1 cellular context compared by ENCODE assay signal in the genomic region with DNA sequence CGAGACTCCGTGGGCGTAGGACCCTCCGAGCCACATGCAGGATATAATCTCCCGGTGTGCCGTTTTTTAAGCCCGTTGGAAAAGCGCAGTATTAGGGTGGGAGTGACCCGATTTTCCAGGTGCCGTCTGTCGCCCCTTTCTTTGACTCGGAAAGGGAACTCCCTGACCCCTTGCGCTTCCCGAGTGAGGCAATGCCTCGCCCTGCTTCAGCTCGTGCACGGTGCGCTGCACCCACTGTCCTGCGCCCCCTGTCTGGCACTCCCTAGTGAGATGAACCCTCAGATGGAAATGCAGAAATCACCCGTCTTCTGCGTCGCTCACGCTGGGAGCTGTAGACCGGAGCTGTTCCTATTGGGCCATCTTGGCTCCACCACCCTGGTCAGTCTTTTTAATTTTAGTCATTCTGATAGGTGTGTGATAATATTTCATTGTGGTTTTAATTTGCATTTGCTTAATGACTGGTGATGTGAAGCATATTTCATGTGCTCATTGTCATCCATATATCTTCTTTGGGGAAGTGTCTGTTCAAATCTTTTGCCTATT.
TF ChIP-seq lines count a peak whose summit lies in the region.
"Not testable (repeated sequence)": the region's sequence is repeated elsewhere in the genome, so short reads cannot be mapped to it uniquely, and the experiment has no call there.

No MANE protein-coding gene starts in this region.

TF ChIP-seq in K562, 482 proteins besides CTCF, POLR2A, EP300 and RAD21:
- TF ChIP-seq CEBPB (tag; IDR thresholded peaks at IDR 0.05), result peak; percentile 24; the same call in 1 of the 2 replicates
- TF ChIP-seq CXXC5 (CRISPR knock-in tag; IDR thresholded peaks at IDR 0.05), result peak; percentile 28; the same call in 1 of the 2 replicates
- TF ChIP-seq NR2C2, ZBTB40 (CRISPR knock-in tag; IDR thresholded peaks at IDR 0.05): not testable (repeated sequence)
- TF ChIP-seq NR2C2 (tag; IDR thresholded peaks at IDR 0.05), result peak; percentile 39; the same call in 1 of the 2 replicates
- TF ChIP-seq ZBTB40 (IDR thresholded peaks at IDR 0.05), result 0 out of 2 replicates have a peak, but pooled peaks have one; percentile 38
- TF ChIP-seq, protein P1, sequence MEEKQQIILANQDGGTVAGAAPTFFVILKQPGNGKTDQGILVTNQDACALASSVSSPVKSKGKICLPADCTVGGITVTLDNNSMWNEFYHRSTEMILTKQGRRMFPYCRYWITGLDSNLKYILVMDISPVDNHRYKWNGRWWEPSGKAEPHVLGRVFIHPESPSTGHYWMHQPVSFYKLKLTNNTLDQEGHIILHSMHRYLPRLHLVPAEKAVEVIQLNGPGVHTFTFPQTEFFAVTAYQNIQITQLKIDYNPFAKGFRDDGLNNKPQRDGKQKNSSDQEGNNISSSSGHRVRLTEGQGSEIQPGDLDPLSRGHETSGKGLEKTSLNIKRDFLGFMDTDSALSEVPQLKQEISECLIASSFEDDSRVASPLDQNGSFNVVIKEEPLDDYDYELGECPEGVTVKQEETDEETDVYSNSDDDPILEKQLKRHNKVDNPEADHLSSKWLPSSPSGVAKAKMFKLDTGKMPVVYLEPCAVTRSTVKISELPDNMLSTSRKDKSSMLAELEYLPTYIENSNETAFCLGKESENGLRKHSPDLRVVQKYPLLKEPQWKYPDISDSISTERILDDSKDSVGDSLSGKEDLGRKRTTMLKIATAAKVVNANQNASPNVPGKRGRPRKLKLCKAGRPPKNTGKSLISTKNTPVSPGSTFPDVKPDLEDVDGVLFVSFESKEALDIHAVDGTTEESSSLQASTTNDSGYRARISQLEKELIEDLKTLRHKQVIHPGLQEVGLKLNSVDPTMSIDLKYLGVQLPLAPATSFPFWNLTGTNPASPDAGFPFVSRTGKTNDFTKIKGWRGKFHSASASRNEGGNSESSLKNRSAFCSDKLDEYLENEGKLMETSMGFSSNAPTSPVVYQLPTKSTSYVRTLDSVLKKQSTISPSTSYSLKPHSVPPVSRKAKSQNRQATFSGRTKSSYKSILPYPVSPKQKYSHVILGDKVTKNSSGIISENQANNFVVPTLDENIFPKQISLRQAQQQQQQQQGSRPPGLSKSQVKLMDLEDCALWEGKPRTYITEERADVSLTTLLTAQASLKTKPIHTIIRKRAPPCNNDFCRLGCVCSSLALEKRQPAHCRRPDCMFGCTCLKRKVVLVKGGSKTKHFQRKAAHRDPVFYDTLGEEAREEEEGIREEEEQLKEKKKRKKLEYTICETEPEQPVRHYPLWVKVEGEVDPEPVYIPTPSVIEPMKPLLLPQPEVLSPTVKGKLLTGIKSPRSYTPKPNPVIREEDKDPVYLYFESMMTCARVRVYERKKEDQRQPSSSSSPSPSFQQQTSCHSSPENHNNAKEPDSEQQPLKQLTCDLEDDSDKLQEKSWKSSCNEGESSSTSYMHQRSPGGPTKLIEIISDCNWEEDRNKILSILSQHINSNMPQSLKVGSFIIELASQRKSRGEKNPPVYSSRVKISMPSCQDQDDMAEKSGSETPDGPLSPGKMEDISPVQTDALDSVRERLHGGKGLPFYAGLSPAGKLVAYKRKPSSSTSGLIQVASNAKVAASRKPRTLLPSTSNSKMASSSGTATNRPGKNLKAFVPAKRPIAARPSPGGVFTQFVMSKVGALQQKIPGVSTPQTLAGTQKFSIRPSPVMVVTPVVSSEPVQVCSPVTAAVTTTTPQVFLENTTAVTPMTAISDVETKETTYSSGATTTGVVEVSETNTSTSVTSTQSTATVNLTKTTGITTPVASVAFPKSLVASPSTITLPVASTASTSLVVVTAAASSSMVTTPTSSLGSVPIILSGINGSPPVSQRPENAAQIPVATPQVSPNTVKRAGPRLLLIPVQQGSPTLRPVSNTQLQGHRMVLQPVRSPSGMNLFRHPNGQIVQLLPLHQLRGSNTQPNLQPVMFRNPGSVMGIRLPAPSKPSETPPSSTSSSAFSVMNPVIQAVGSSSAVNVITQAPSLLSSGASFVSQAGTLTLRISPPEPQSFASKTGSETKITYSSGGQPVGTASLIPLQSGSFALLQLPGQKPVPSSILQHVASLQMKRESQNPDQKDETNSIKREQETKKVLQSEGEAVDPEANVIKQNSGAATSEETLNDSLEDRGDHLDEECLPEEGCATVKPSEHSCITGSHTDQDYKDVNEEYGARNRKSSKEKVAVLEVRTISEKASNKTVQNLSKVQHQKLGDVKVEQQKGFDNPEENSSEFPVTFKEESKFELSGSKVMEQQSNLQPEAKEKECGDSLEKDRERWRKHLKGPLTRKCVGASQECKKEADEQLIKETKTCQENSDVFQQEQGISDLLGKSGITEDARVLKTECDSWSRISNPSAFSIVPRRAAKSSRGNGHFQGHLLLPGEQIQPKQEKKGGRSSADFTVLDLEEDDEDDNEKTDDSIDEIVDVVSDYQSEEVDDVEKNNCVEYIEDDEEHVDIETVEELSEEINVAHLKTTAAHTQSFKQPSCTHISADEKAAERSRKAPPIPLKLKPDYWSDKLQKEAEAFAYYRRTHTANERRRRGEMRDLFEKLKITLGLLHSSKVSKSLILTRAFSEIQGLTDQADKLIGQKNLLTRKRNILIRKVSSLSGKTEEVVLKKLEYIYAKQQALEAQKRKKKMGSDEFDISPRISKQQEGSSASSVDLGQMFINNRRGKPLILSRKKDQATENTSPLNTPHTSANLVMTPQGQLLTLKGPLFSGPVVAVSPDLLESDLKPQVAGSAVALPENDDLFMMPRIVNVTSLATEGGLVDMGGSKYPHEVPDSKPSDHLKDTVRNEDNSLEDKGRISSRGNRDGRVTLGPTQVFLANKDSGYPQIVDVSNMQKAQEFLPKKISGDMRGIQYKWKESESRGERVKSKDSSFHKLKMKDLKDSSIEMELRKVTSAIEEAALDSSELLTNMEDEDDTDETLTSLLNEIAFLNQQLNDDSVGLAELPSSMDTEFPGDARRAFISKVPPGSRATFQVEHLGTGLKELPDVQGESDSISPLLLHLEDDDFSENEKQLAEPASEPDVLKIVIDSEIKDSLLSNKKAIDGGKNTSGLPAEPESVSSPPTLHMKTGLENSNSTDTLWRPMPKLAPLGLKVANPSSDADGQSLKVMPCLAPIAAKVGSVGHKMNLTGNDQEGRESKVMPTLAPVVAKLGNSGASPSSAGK (IDR thresholded peaks at IDR 0.05), result peak; percentile 47
- TF ChIP-seq MEIS2 (IDR thresholded peaks at IDR 0.05; ENCODE audit: partially characterized antibody), result peak; percentile 3
- peak; percentile 56 for TF ChIP-seq L3MBTL2 (IDR thresholded peaks at IDR 0.05)
- TF ChIP-seq, protein P2, sequence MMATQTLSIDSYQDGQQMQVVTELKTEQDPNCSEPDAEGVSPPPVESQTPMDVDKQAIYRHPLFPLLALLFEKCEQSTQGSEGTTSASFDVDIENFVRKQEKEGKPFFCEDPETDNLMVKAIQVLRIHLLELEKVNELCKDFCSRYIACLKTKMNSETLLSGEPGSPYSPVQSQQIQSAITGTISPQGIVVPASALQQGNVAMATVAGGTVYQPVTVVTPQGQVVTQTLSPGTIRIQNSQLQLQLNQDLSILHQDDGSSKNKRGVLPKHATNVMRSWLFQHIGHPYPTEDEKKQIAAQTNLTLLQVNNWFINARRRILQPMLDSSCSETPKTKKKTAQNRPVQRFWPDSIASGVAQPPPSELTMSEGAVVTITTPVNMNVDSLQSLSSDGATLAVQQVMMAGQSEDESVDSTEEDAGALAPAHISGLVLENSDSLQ (IDR thresholded peaks at IDR 0.05), result peak; percentile 39
- peak; percentile 43; the same call in 1 of the 2 replicates for TF ChIP-seq BHLHE40 (IDR thresholded peaks at IDR 0.05; ENCODE audit: low read length)
- TF ChIP-seq RBFOX2 (IDR thresholded peaks at IDR 0.05; ENCODE audit: low read depth, low read length), result 0 out of 2 replicates have a peak, but pooled peaks have one; percentile 18
- peak; percentile 35; the same call in 1 of the 2 replicates for TF ChIP-seq TFAP4 (CRISPR knock-in tag; IDR thresholded peaks at IDR 0.05; ENCODE audit: borderline replicate concordance)
TF ChIP-seq in K562: peak in this region for 11; not testable (repeated sequence) for 471.
